Comparison of ENCODE assay signal across 10 cellular contexts in genomic region chr7:149627911-149628310, GRCh38.
"Had no signal": no experiment of that assay in that cellular context is flagged by ENCODE, and none has a peak within 500 bp of the region (broad histone marks: within the 10 kb centered on the region; RNA-seq: fewer than 3 reads in every experiment).

No MANE protein-coding gene starts in this region.

- H2AFZ ChIP-seq: GM23338 had no signal

- DNase-seq: H9, HCEC 1CT, HFFc6, KG1 had no signal

- H3K4me2 ChIP-seq: GM23338 had no signal

- H3K9me3 Mint-ChIP-seq: GM23338, H9, HFFc6, IgD-negative memory B cell had no signal

- H3K27me3 Mint-ChIP-seq: IgD-negative memory B cell had no signal

- ATAC-seq: GM23338, HepG2 had no signal

- H3K4me3 Mint-ChIP-seq: GM23338, H9, HFFc6 had no signal

- H3K27ac ChIP-seq: HL-60 had no signal

- H3K36me3 Mint-ChIP-seq: IgD-negative memory B cell had no signal

- H3K27ac Mint-ChIP-seq: GM23338, H9, HFFc6 had no signal

- FAIRE-seq: H1, H54, HepG2 had no signal

- H3K4me3 ChIP-seq: GM23338 had no signal
